Comparison of ENCODE assay signal across 8 cellular contexts in genomic region chr13:20128459-20128927, GRCh38. TPM values are rescaled to one million over a fixed set of nuclear protein-coding genes. Genes with fewer than 3 reads are reported as not detected.
DNase-seq lines count a peak whose midpoint lies in the region; ATAC-seq, FAIRE-seq and TF ChIP-seq lines count a peak whose summit lies in the region.

No MANE protein-coding gene starts in this region.

- POLR2A ChIA-PET in activated CD4-positive, alpha-beta memory T cell treated with anti-CD3 and anti-CD28 coated beads, Interleukin-2, amount 10 ng/mL, durations not matched to agents 7 days and 5 days (lab: Charles Lee) = interaction anchor here (1.3 to 2.7 kb wide), 4 partner anchors 10 to 495 kb away, joined by 3 to 24 read pairs (median 6); partner anchors contain the start of genes GJA3 and MPHOSPH8

- peaks cover 16% of the 10 kb centered on the region for H3K4me1 ChIP-seq in DND-41 (ENCODE audit: insufficient read depth, low read length)
- peaks cover 59% of the 10 kb centered on the region for H3K4me1 ChIP-seq in left ventricle myocardium inferior
- peaks cover 0 to 33% (median 26%) of the 10 kb centered on the region in 4 donors for H3K4me1 ChIP-seq in sigmoid colon

- peak overlapping the region; percentile 49 for H3K4me3 Mint-ChIP-seq in activated CD4-positive, alpha-beta memory T cell treated with anti-CD3 and anti-CD28 coated beads, Interleukin-2, amount 10 ng/mL, durations not matched to agents 7 days and 5 days

- ATAC-seq in DND-41 (ENCODE audit: insufficient read depth, low read depth) (peak; percentile 34; the same call in 2 of the 3 replicates), HG02678 (IDR thresholded peaks at IDR 0.05; ENCODE audit: unreplicated experiment) (peak; percentile 18), HG03342 (IDR thresholded peaks at IDR 0.05; ENCODE audit: unreplicated experiment) (no peak)

- WGBS in sigmoid colon, 2 donors = 1 to 3% methylated on average over 28 of the region's 28 CpGs

- H3K36me3 ChIP-seq in DND-41 (ENCODE audit: insufficient read depth, low read length) = no peaks in the 10 kb centered on the region
- no peaks in the 10 kb centered on the region for H3K36me3 ChIP-seq in left ventricle myocardium inferior
- no peaks in the 10 kb centered on the region for H3K36me3 ChIP-seq in sigmoid colon

- H3K4me2 ChIP-seq in DND-41 (ENCODE audit: insufficient read depth, low read length) = peak overlapping the region; percentile 68

- peaks cover 22% of the 10 kb centered on the region for H3K27me3 ChIP-seq in DND-41 (ENCODE audit: insufficient read depth, low read length, poor library complexity)
- peaks cover 52% of the 10 kb centered on the region for H3K27me3 ChIP-seq in left ventricle myocardium inferior (ENCODE audit: low read depth)
- peaks cover 0 to 10% (median 0%) of the 10 kb centered on the region in 3 donors for H3K27me3 ChIP-seq in sigmoid colon

- no peaks in the 10 kb centered on the region for H3K9me3 ChIP-seq in DND-41 (ENCODE audit: insufficient read depth, low read length, severe bottlenecking)
- H3K9me3 ChIP-seq in left ventricle myocardium inferior (replicated peaks) = no peaks in the 10 kb centered on the region
- H3K9me3 ChIP-seq in sigmoid colon = no peaks in the 10 kb centered on the region

- TF ChIP-seq CTCF in DND-41 (IDR thresholded peaks at IDR 0.05; ENCODE audit: borderline replicate concordance, extremely low read depth, low read length, poor library complexity, severe bottlenecking) (peak; percentile 47), left ventricle myocardium inferior (IDR thresholded peaks at IDR 0.05; ENCODE audit: borderline replicate concordance) (peak; percentile 50), sigmoid colon (IDR thresholded peaks at IDR 0.05) (no peak)

- intact Hi-C loops in left ventricle myocardium inferior (cut with micrococcal nuclease) (no loop called here), sigmoid colon (cut with DNase I) (loop anchor here (5.0 to 10.0 kb wide), 2 partner anchors 171 to 264 kb away; partner anchors contain the start of genes ZMYM2 and ZMYM5)

- H2AFZ ChIP-seq in DND-41 (ENCODE audit: low read depth, low read length) = 0 out of 2 replicates have a peak overlapping the region, but pooled peaks have one; percentile 71

- TF ChIP-seq POLR2A in sigmoid colon (IDR thresholded peaks at IDR 0.05) = no peak

- CTCF ChIA-PET in activated CD4-positive, alpha-beta memory T cell treated with anti-CD3 and anti-CD28 coated beads, Interleukin-2, amount 10 ng/mL, durations not matched to agents 7 days and 5 days (lab: Charles Lee) = interaction anchor here (0.7 to 2.7 kb wide), 15 partner anchors 9 to 265 kb away, joined by 3 to 26 read pairs (median 4); partner anchors contain the start of genes GJA3 and ZMYM5

- H3K27me3 Mint-ChIP-seq in activated CD4-positive, alpha-beta memory T cell treated with anti-CD3 and anti-CD28 coated beads, Interleukin-2, amount 10 ng/mL, durations not matched to agents 7 days and 5 days = peaks cover 39% of the 10 kb centered on the region

- no peak for TF ChIP-seq EP300 in sigmoid colon (IDR thresholded peaks at IDR 0.05)

- peaks cover 2% of the 10 kb centered on the region for H3K36me3 Mint-ChIP-seq in activated CD4-positive, alpha-beta memory T cell treated with anti-CD3 and anti-CD28 coated beads, Interleukin-2, amount 10 ng/mL, durations not matched to agents 7 days and 5 days (ENCODE audit: low read depth)

- FAIRE-seq in frontal cortex (lab: Jason Lieb, UNC) = no peak

- no peak overlapping the region for H3K27ac Mint-ChIP-seq in activated CD4-positive, alpha-beta memory T cell treated with anti-CD3 and anti-CD28 coated beads, Interleukin-2, amount 10 ng/mL, durations not matched to agents 7 days and 5 days

- no peaks in the 10 kb centered on the region for H3K9me3 Mint-ChIP-seq in activated CD4-positive, alpha-beta memory T cell treated with anti-CD3 and anti-CD28 coated beads, Interleukin-2, amount 10 ng/mL, durations not matched to agents 7 days and 5 days

- peaks cover 8% of the 10 kb centered on the region for H3K4me1 Mint-ChIP-seq in activated CD4-positive, alpha-beta memory T cell treated with anti-CD3 and anti-CD28 coated beads, Interleukin-2, amount 10 ng/mL, durations not matched to agents 7 days and 5 days

- DNase-seq in DND-41 (peak; percentile 27), left ventricle myocardium inferior (no peak), sigmoid colon (peak; percentile 58), frontal cortex (ENCODE audit: low spot score in 2 of 2) (no peak), hepatic stellate cell (ENCODE audit: low spot score) (no peak)
- no peak for DNase-seq in activated CD4-positive, alpha-beta memory T cell treated with anti-CD3 and anti-CD28 coated beads, Interleukin-2, amount 10 ng/mL, durations not matched to agents 7 days and 5 days

- H3K4me3 ChIP-seq in DND-41 (ENCODE audit: low read depth in 1 of 2, low read length in 2 of 2) = peak overlapping the region in 1 of 2 experiments; percentile 54; a peak in 2 of 4 replicates
- H3K4me3 ChIP-seq in left ventricle myocardium inferior = peak overlapping the region; percentile 77
- H3K4me3 ChIP-seq in sigmoid colon = peak overlapping the region; percentile 56 to 68 (median 62)

- H3K9ac ChIP-seq in DND-41 (ENCODE audit: low read depth, low read length) = peak overlapping the region; percentile 47; the same call in 1 of the 2 replicates

- no peaks in the 10 kb centered on the region for H3K79me2 ChIP-seq in DND-41 (ENCODE audit: insufficient read depth, low read length)

- no peak overlapping the region for H3K27ac ChIP-seq in DND-41 (ENCODE audit: low read length)
- peak overlapping the region; percentile 97 for H3K27ac ChIP-seq in left ventricle myocardium inferior (replicated peaks)
- peak overlapping the region; percentile 85 to 92 (median 89) for H3K27ac ChIP-seq in sigmoid colon

- H4K20me1 ChIP-seq in DND-41 (ENCODE audit: insufficient read depth, low read length) = no peaks in the 10 kb centered on the region

RNA-seq across cellular contexts. Expression of gene GJA3, which starts 32.4 kb away (rescaled TPM):
- total RNA-seq in activated CD4-positive, alpha-beta memory T cell treated with anti-CD3 and anti-CD28 coated beads, Interleukin-2, amount 10 ng/mL, durations not matched to agents 7 days and 5 days = under 1 TPM; 0.13 to 0.23 TPM
- total RNA-seq in left ventricle myocardium inferior (17.6 TPM), sigmoid colon (not detected), frontal cortex (not detected)
- under 1 TPM in 1 of 3 donors, not detected in 2; 0.10 TPM for polyA plus RNA-seq in sigmoid colon

Comparison
In these comparisons a context has a peak if more than half of its experiments do, and no peak if none do; other contexts are left out.
1. DNase-seq: peak in DND-41 (single experiment) and sigmoid colon (single experiment); none in activated CD4-positive, alpha-beta memory T cell treated with anti-CD3 and anti-CD28 coated beads, Interleukin-2, amount 10 ng/mL, durations not matched to agents 7 days and 5 days (single experiment), left ventricle myocardium inferior (single experiment), frontal cortex (0 of 2) and hepatic stellate cell (single experiment).
2. CTCF ChIP-seq: peak in DND-41 (single experiment) and left ventricle myocardium inferior (single experiment); none in sigmoid colon (0 of 4).
3. RNA of gene GJA3, which starts 32.4 kb away (total RNA-seq): 17.6 TPM in left ventricle myocardium inferior (single experiment); 0.13 to 0.23 TPM in activated CD4-positive, alpha-beta memory T cell treated with anti-CD3 and anti-CD28 coated beads, Interleukin-2, amount 10 ng/mL, durations not matched to agents 7 days and 5 days, not detected in sigmoid colon and not detected in frontal cortex (single experiment); every median in the first group is over 10 times any median in the second.